ENCODE assay signal across 1 cellular context in genomic region chr5:45060686-45061085, GRCh38.
TF ChIP-seq lines count a peak whose summit lies in the region.

No MANE protein-coding gene starts in this region.

TF ChIP-seq in GM23338, 12 proteins besides CTCF, POLR2A, EP300 and RAD21 (continued from another document):
- TF ChIP-seq, protein P1, sequence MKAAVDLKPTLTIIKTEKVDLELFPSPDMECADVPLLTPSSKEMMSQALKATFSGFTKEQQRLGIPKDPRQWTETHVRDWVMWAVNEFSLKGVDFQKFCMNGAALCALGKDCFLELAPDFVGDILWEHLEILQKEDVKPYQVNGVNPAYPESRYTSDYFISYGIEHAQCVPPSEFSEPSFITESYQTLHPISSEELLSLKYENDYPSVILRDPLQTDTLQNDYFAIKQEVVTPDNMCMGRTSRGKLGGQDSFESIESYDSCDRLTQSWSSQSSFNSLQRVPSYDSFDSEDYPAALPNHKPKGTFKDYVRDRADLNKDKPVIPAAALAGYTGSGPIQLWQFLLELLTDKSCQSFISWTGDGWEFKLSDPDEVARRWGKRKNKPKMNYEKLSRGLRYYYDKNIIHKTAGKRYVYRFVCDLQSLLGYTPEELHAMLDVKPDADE (IDR thresholded peaks at IDR 0.05) = no peak
- TF ChIP-seq JUNB (IDR thresholded peaks at IDR 0.05; ENCODE audit: unreplicated experiment) (no peak), CREB1 (CRISPR knock-in tag; IDR thresholded peaks at IDR 0.05; ENCODE audit: low read depth) (no peak)
